In genomic region chr6:130933712-130934200, GRCh38 we compare ENCODE assay signal across 13 cellular contexts.
DNase-seq lines count a peak whose midpoint lies in the region; ATAC-seq and TF ChIP-seq lines count a peak whose summit lies in the region.
"Had no signal": no experiment of that assay in that cellular context is flagged by ENCODE, and none has a peak within 500 bp of the region (broad histone marks: within the 10 kb centered on the region; RNA-seq: fewer than 3 reads in every experiment).

No MANE protein-coding gene starts in this region.

- intact Hi-C loops in esophagus muscularis mucosa (cut with DNase I): no loop called here

- H3K36me3 ChIP-seq in GM23248 (ENCODE audit: low read depth) (no peaks in the 10 kb centered on the region), iPS-20b (ENCODE audit: insufficient read depth, low read depth, low read length) (no peaks in the 10 kb centered on the region), subcutaneous abdominal adipose tissue (ENCODE audit: control insufficient read depth in 5 of 5, insufficient read depth in 5 of 5, low read length in 5 of 5) (peaks cover 0 to 3% (median 0%) of the 10 kb centered on the region in 5 donors), esophagus muscularis mucosa (no peaks in the 10 kb centered on the region)

- peaks cover 24% of the 10 kb centered on the region for H3F3A ChIP-seq in GM23248 (ENCODE audit: insufficient read depth)

- no peak for TF ChIP-seq EP300 in esophagus muscularis mucosa (IDR thresholded peaks at IDR 0.05)

- H3K27ac ChIP-seq in GM23248 (peak overlapping the region; percentile 16; the same call in 1 of the 2 replicates), iPS-20b (ENCODE audit: low read length) (no peak overlapping the region), subcutaneous abdominal adipose tissue (ENCODE audit: low read depth, low read length) (peak overlapping the region; percentile 84), esophagus muscularis mucosa (replicated peaks in 1 of 4) (peak overlapping the region in 1 of 4 donors; percentile 5)

- H3K27me3 ChIP-seq in GM23248 (replicated peaks; ENCODE audit: insufficient read depth) (no peaks in the 10 kb centered on the region), iPS-20b (ENCODE audit: insufficient read depth, low read length) (no peaks in the 10 kb centered on the region), subcutaneous abdominal adipose tissue (ENCODE audit: control insufficient read depth in 5 of 5, insufficient read depth in 4 of 5, low read length in 5 of 5) (no peaks in the 10 kb centered on the region), esophagus muscularis mucosa (no peaks in the 10 kb centered on the region)
- H3K27me3 ChIP-seq: testis had no signal

- H3K79me2 ChIP-seq in GM23248 (ENCODE audit: insufficient read depth): peaks cover 13% of the 10 kb centered on the region

- no peak for TF ChIP-seq POLR2A in esophagus muscularis mucosa (IDR thresholded peaks at IDR 0.05; ENCODE audit: low read depth)

- H3K9ac ChIP-seq in GM23248: no peak overlapping the region
- H3K9ac ChIP-seq in iPS-20b (ENCODE audit: low read depth, low read length): no peak overlapping the region
- H3K9ac ChIP-seq in subcutaneous abdominal adipose tissue (ENCODE audit: low read length in 5 of 5): peak overlapping the region in 1 of 5 donors; percentile 48

- H3K4me2 ChIP-seq in GM23248 (ENCODE audit: unreplicated experiment): peak overlapping the region; percentile 55

- DNase-seq in GM23248 (peak; percentile 67), astrocyte of the spinal cord (ENCODE audit: low read depth, low spot score) (peak; percentile 30), esophagus muscularis mucosa (ENCODE audit: extremely low spot score) (no peak), GM19238 (ENCODE audit: insufficient read length, low spot score) (no peak)
- DNase-seq in stimulated activated CD4-positive, alpha-beta T cell treated with anti-CD3 and anti-CD28 coated beads, Interleukin-1b, Interleukin-23, amount 100 ng/mL, for 48 hours: no peak
- DNase-seq: activated CD4-positive, alpha-beta T cell treated with anti-CD3 and anti-CD28 coated beads, Interleukin-2, amount 10 ng/mL, durations not matched to agents 7 days and 5 days; activated naive CD8-positive, alpha-beta T cell treated with anti-CD3 and anti-CD28 coated beads, Interleukin-2, amount 10 ng/mL, durations not matched to agents 7 days and 5 days; naive B cell; NCI-H187 treated with DMSO at 0.1 percent for 48 hours; testis had no signal

- 21 to 24% methylated on average over 6 of the region's 6 CpGs for WGBS in GM23248 (ENCODE audit: low coverage in 1 of 2, low lambda C conversion rate in 2 of 2, missing lambda C conversion rate in 2 of 2), 2 experiments
- WGBS in esophagus muscularis mucosa: 62% methylated on average over 6 of the region's 6 CpGs

- no peaks in the 10 kb centered on the region for H3K9me2 ChIP-seq in GM23248 (ENCODE audit: insufficient read depth)

- ATAC-seq in GM19397 (IDR thresholded peaks at IDR 0.05; ENCODE audit: unreplicated experiment): no peak

- TF ChIP-seq CTCF in astrocyte of the spinal cord (IDR thresholded peaks at IDR 0.05; ENCODE audit: low read depth, low read length) (no peak), esophagus muscularis mucosa (IDR thresholded peaks at IDR 0.05) (no peak)

- H3K4me3 ChIP-seq in GM23248: peak overlapping the region; percentile 24
- H3K4me3 ChIP-seq in astrocyte of the spinal cord (ENCODE audit: low read depth, low read length): no peak overlapping the region
- H3K4me3 ChIP-seq in iPS-20b (ENCODE audit: low read length): peak overlapping the region; percentile 29; the same call in 1 of the 2 replicates
- H3K4me3 ChIP-seq in subcutaneous abdominal adipose tissue (ENCODE audit: low read depth in 1 of 5, low read length in 5 of 5): no peak overlapping the region
- H3K4me3 ChIP-seq in esophagus muscularis mucosa: no peak overlapping the region
- H3K4me3 ChIP-seq: testis had no signal

- H3K4me1 ChIP-seq in GM23248 (ENCODE audit: insufficient read depth) (peaks cover 61% of the 10 kb centered on the region), iPS-20b (ENCODE audit: insufficient read depth, low read length) (peaks cover 20% of the 10 kb centered on the region; the same call in 1 of the 2 replicates), subcutaneous abdominal adipose tissue (ENCODE audit: control insufficient read depth in 5 of 5, insufficient read depth in 5 of 5, low read length in 5 of 5) (peaks cover 1 to 47% (median 41%) of the 10 kb centered on the region in 5 donors), esophagus muscularis mucosa (peaks cover 6 to 41% (median 35%) of the 10 kb centered on the region in 4 donors)

- H4K20me1 ChIP-seq in GM23248 (ENCODE audit: insufficient read depth): no peaks in the 10 kb centered on the region

- H3K9me3 ChIP-seq in GM23248 (ENCODE audit: low read depth) (no peaks in the 10 kb centered on the region), iPS-20b (ENCODE audit: insufficient read depth, low read depth, low read length) (no peaks in the 10 kb centered on the region), subcutaneous abdominal adipose tissue (ENCODE audit: control insufficient read depth in 5 of 5, low read length in 5 of 5) (no peaks in the 10 kb centered on the region), esophagus muscularis mucosa (no peaks in the 10 kb centered on the region)
- H3K9me3 ChIP-seq: testis had no signal

- in situ Hi-C loops in GM23248 (cut with MboI) (no loop called here), astrocyte of the spinal cord (cut with HindIII; ENCODE audit: low sequenced_read_pairs) (no loop called here)

- H2AFZ ChIP-seq in GM23248: no peak overlapping the region

Comparison
In these comparisons a context has a peak if more than half of its experiments do, and no peak if none do; other contexts are left out.
1. DNase-seq: peak in GM23248 (single experiment) and astrocyte of the spinal cord (single experiment); none in esophagus muscularis mucosa (single experiment), GM19238 (single experiment) and stimulated activated CD4-positive, alpha-beta T cell treated with anti-CD3 and anti-CD28 coated beads, Interleukin-1b, Interleukin-23, amount 100 ng/mL, for 48 hours (single experiment).
2. H3K4me3 ChIP-seq: peak in GM23248 (single experiment) and iPS-20b (single experiment); none in astrocyte of the spinal cord (single experiment), subcutaneous abdominal adipose tissue (0 of 5) and esophagus muscularis mucosa (0 of 4).